Comparison of ENCODE assay signal across 8 cellular contexts in the genomic region with DNA sequence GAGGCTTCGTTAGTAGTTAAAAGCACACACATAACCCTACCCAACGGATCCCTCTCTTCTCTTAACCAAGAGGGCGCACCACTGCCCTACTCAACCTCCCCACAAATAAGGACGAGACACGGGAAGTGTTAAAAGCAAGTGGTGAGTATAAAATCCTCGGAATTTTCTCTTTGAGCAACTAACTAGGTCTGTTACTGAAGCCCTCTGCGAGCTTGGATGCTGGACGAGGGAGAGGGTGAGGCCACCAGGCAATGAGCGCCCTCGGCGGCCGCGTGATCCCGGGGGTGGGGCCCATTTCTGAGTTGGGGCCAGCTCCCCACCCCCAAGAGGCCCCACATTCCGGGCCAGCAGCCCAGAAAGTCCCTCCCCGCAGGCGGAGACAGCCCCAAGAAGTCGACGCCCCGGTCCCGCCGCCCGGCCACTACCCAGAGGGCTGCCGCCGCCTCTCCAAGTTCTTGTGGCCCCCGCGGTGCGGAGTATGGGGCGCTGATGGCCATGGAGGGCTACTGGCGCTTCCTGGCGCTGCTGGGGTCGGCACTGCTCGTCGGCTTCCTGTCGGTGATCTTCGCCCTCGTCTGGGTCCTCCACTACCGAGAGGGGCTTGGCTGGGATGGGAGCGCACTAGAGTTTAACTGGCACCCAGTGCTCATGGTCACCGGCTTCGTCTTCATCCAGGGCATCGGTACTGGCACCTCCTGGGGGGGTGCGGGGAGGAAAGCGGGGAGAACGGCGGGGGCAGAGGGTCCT. TPM values are rescaled to one million over a fixed set of nuclear protein-coding genes. Genes with fewer than 3 reads are reported as not detected.
DNase-seq lines count a peak whose midpoint lies in the region; ATAC-seq and TF ChIP-seq lines count a peak whose summit lies in the region.

A gene with protein sequence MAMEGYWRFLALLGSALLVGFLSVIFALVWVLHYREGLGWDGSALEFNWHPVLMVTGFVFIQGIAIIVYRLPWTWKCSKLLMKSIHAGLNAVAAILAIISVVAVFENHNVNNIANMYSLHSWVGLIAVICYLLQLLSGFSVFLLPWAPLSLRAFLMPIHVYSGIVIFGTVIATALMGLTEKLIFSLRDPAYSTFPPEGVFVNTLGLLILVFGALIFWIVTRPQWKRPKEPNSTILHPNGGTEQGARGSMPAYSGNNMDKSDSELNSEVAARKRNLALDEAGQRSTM (plus strand): TSS at position 418 of the 747 bp plus-strand sequence. CDS start 72 bp downstream, at position 490.

- H3K9me3 ChIP-seq in DND-41 (ENCODE audit: insufficient read depth, low read length, severe bottlenecking) (no peaks in the 10 kb centered on the region), HUES48 (ENCODE audit: control insufficient read depth, insufficient read depth, low read length) (no peaks in the 10 kb centered on the region), testis (no peaks in the 10 kb centered on the region)

- H3K4me2 ChIP-seq in DND-41 (ENCODE audit: insufficient read depth, low read length), result peak within 1 kb of the TSS; percentile 90

- intact Hi-C loops in testis (cut with DNase I; ENCODE audit: low total_unique reads), result no loop called here

- H3K79me2 ChIP-seq in DND-41 (ENCODE audit: insufficient read depth, low read length), result no peaks in the 10 kb centered on the region

- H3K9ac ChIP-seq in DND-41 (ENCODE audit: low read depth, low read length), result peak within 1 kb of the TSS; percentile 42
- H3K9ac ChIP-seq in HUES48 (ENCODE audit: low read depth, low read length), result peak within 1 kb of the TSS; percentile 59

- ATAC-seq in DND-41 (ENCODE audit: insufficient read depth, low read depth), result peak; percentile 68
- peak; percentile 59 for ATAC-seq in GM19395 (IDR thresholded peaks at IDR 0.05; ENCODE audit: unreplicated experiment)

- no peak within 1 kb of the TSS for H3K27ac ChIP-seq in DND-41 (ENCODE audit: low read length)
- H3K27ac ChIP-seq in HUES48 (ENCODE audit: low read depth, low read length), result peak within 1 kb of the TSS; percentile 61
- H3K27ac ChIP-seq in VCaP, result peak within 1 kb of the TSS; percentile 66
- H3K27ac ChIP-seq in testis, result peak within 1 kb of the TSS; percentile 88 to 95

- H3K4me3 ChIP-seq in DND-41 (ENCODE audit: low read depth in 1 of 2, low read length in 2 of 2), result peak within 1 kb of the TSS; percentile 32 to 69
- peak within 1 kb of the TSS; percentile 90 for H3K4me3 ChIP-seq in HUES48 (ENCODE audit: low read depth, low read length)
- H3K4me3 ChIP-seq in testis, result peak within 1 kb of the TSS; percentile 66 to 82

- peaks cover 25% of the 10 kb centered on the region for H3K4me1 ChIP-seq in DND-41 (ENCODE audit: insufficient read depth, low read length)
- peaks cover 19% of the 10 kb centered on the region for H3K4me1 ChIP-seq in HUES48 (ENCODE audit: control insufficient read depth, insufficient read depth, low read length)
- H3K4me1 ChIP-seq in testis, result peaks cover 11% of the 10 kb centered on the region

- H4K20me1 ChIP-seq in DND-41 (ENCODE audit: insufficient read depth, low read length), result peaks cover 3% of the 10 kb centered on the region

- peak; percentile 31 for DNase-seq in DND-41
- DNase-seq in erythroblast (lab: John Stamatoyannopoulos, UW), result peak; percentile 95
- peak; percentile 90 for DNase-seq in midbrain (lab: John Stamatoyannopoulos, UW)
- DNase-seq in testis, result peak; percentile 86
- no peak for DNase-seq in COLO668 (lab: John Stamatoyannopoulos, UW; ENCODE audit: unreplicated experiment)

- H3K36me3 ChIP-seq in DND-41 (ENCODE audit: insufficient read depth, low read length) (no peaks in the 10 kb centered on the region), HUES48 (ENCODE audit: control insufficient read depth, insufficient read depth, low read length) (no peaks in the 10 kb centered on the region), testis (ENCODE audit: low read depth, missing control alignments) (no peaks in the 10 kb centered on the region)

- H3K27me3 ChIP-seq in DND-41 (ENCODE audit: insufficient read depth, low read length, poor library complexity), result peaks cover 51% of the 10 kb centered on the region
- H3K27me3 ChIP-seq in HUES48 (ENCODE audit: control insufficient read depth, insufficient read depth, low read length), result peaks cover 14% of the 10 kb centered on the region
- H3K27me3 ChIP-seq in testis, result no peaks in the 10 kb centered on the region

- peak; percentile 87 for TF ChIP-seq POLR2A in erythroblast (IDR thresholded peaks at IDR 0.05; ENCODE audit: low read length)
- peak; percentile 51 for TF ChIP-seq POLR2A in testis (IDR thresholded peaks at IDR 0.05)

- no peak for TF ChIP-seq CTCF in DND-41 (IDR thresholded peaks at IDR 0.05; ENCODE audit: borderline replicate concordance, extremely low read depth, low read length, poor library complexity, severe bottlenecking)
- TF ChIP-seq CTCF in VCaP (conservative IDR thresholded peaks at IDR 0.05), result no peak
- TF ChIP-seq CTCF in testis (IDR thresholded peaks at IDR 0.05), result no peak

- 0 to 2% methylated on average over 11 to 40 of the region's 46 CpGs for WGBS in testis, 2 donors

- H2AFZ ChIP-seq in DND-41 (ENCODE audit: low read depth, low read length), result peak within 1 kb of the TSS; percentile 84

RNA-seq across cellular contexts. Expression of the gene that starts here (rescaled TPM):
- 10 to 100 TPM; 53.1 to 53.5 TPM for total RNA-seq in testis
- 60.1 TPM for polyA plus RNA-seq in testis (ENCODE audit: insufficient read depth, low read depth, low replicate concordance)
